ENCODE assay signal across 28 cellular contexts in the genomic region with DNA sequence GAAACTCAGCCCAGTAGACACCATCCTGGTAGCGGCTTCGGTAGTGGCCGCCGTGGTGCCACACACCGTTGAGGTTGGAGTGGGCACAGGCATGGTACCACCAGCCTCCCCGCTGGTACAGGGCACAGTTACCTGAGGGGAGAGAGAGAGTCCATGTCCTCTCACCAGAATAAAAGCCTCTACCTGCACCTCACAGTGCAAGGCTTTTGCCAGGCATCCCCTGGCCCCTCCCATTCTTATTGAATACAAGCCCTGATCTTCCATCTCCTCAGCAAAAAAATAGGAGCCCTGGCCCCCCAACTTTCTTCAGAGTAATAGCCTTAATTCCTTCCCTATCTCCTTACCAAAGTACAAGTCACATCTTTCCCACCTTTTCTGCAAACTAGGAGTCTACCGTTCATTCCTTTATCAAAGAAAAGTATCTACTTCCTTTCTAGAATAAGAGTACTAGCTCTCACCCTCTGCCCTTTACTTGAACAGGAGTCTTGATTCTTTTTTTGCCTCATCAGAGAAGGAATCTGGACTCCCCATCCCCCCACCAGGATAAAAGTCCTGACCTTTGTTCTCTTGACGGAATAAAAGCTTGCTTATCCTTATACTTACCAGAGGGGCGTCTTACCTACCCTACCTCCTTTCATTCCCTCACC. TPM values are rescaled to one million over a fixed set of nuclear protein-coding genes. Genes with fewer than 3 reads are reported as not detected.
DNase-seq lines count a peak whose midpoint lies in the region; ATAC-seq, FAIRE-seq and TF ChIP-seq lines count a peak whose summit lies in the region.
"Had no signal": no experiment of that assay in that cellular context is flagged by ENCODE, and none has a peak within 500 bp of the region (broad histone marks: within the 10 kb centered on the region; RNA-seq: fewer than 3 reads in every experiment).

No MANE protein-coding gene starts in this region.

- H3K4me3 Mint-ChIP-seq in activated T-cell treated with anti-CD3 and anti-CD28 coated beads, Interleukin-2, amount 50 U/mL, for 72 hours = no peak overlapping the region
- H3K4me3 Mint-ChIP-seq: activated CD8-positive, alpha-beta T cell treated with anti-CD3 and anti-CD28 coated beads, Interleukin-2, amount 10 ng/mL, durations not matched to agents 7 days and 5 days; GM23338; type B pancreatic cell had no signal

- peak overlapping the region; percentile 68 for H2BK120ac ChIP-seq in neuronal stem cell (ENCODE audit: low read depth, low read length)

- no peak for DNase-seq in activated T-cell treated with anti-CD3 and anti-CD28 coated beads, Interleukin-2, amount 50 U/mL, for 72 hours
- no peak for DNase-seq in activated T-cell treated with anti-CD3 and anti-CD28 coated beads for 4 hours
- peak; percentile 16 for DNase-seq in H7
- no peak for DNase-seq in K562 (ENCODE audit: extremely low read depth in 1 of 4, low spot score in 3 of 4)
- no peak for DNase-seq in neuronal stem cell (ENCODE audit: low spot score)
- DNase-seq in GM19238 (ENCODE audit: insufficient read length, low spot score) = no peak
- DNase-seq in RCC 7860 (ENCODE audit: low spot score) = no peak
- DNase-seq: activated CD8-positive, alpha-beta T cell treated with anti-CD3 and anti-CD28 coated beads, Interleukin-2, amount 10 ng/mL, durations not matched to agents 7 days and 5 days; AML-193; DMS53; effector memory CD4-positive, alpha-beta T cell; foreskin fibroblast; GF-D8; heart left ventricle; kidney glomerular epithelial cell; NCI-H1092 treated with DMSO at 0.1 percent for 48 hours; NCI-H1930 had no signal

- FAIRE-seq in K562 (lab: Jason Lieb, UNC) (no peak), RCC 7860 (lab: Jason Lieb, UNC) (no peak)
- FAIRE-seq: A204.1, bronchial epithelial cell, colon had no signal

- no peak for TF ChIP-seq RAD21 in K562 (CRISPR knock-in tag; conservative IDR thresholded peaks at IDR 0.05 in 1 of 2, IDR thresholded peaks at IDR 0.05 in 1 of 2)

- H4K8ac ChIP-seq in neuronal stem cell (ENCODE audit: low read depth, low read length) = no peak overlapping the region

- no peak overlapping the region for H4K91ac ChIP-seq in neuronal stem cell (ENCODE audit: low read depth, low read length, poor library complexity)

- H4K20me1 ChIP-seq in K562 (replicated peaks; ENCODE audit: control insufficient read depth, insufficient read depth, low read length) = peaks cover 3% of the 10 kb centered on the region; the same call in 1 of the 2 replicates

- in situ Hi-C loops in K562 (cut with MboI) = no loop called here

- no TSS peak for BruUV-seq in K562 (replicated peaks; lab: Mats Ljungman, UMichigan)

- no peak for TF ChIP-seq POLR2A in K562 (conservative IDR thresholded peaks at IDR 0.05)

- no peak for TF ChIP-seq CTCF in K562 (IDR thresholded peaks at IDR 0.05 in 2 of 3, conservative IDR thresholded peaks at IDR 0.05 in 1 of 3; ENCODE audit: insufficient read depth in 2 of 3, low read depth in 1 of 3, low read length in 3 of 3)

- intact Hi-C loops in K562 (cut with micrococcal nuclease) = no loop called here

- peak overlapping the region; percentile 29 for H3K4ac ChIP-seq in neuronal stem cell (ENCODE audit: low read length)

- H3K27ac Mint-ChIP-seq in activated T-cell treated with anti-CD3 and anti-CD28 coated beads, Interleukin-2, amount 50 U/mL, for 72 hours = peak overlapping the region; percentile 17
- H3K27ac Mint-ChIP-seq: GM23338, type B pancreatic cell had no signal

- H3K9me1 ChIP-seq in K562 (ENCODE audit: control insufficient read depth, insufficient read depth, low read length) = no peaks in the 10 kb centered on the region

- peaks cover 18% of the 10 kb centered on the region for H3K27me3 ChIP-seq in H7 (ENCODE audit: control insufficient read depth, insufficient read depth, low read length)
- H3K27me3 ChIP-seq in K562 (ENCODE audit: control insufficient read depth in 2 of 2, insufficient read depth in 2 of 2, low read length in 2 of 2) = no peaks in the 10 kb centered on the region
- peaks cover 0 to 24% (median 0%) of the 10 kb centered on the region in 3 experiments for H3K27me3 ChIP-seq in neuronal stem cell (ENCODE audit: control insufficient read depth in 3 of 3, insufficient read depth in 3 of 3, low read depth in 1 of 3, low read length in 3 of 3)
- H3K27me3 ChIP-seq: heart left ventricle had no signal

- no peaks in the 10 kb centered on the region for H3K9me3 Mint-ChIP-seq in activated T-cell treated with anti-CD3 and anti-CD28 coated beads, Interleukin-2, amount 50 U/mL, for 72 hours
- H3K9me3 Mint-ChIP-seq: GM23338, type B pancreatic cell had no signal

- H3K36me3 Mint-ChIP-seq in activated T-cell treated with anti-CD3 and anti-CD28 coated beads, Interleukin-2, amount 50 U/mL, for 72 hours (ENCODE audit: insufficient read depth in 2 of 2) = peaks cover 5 to 11% of the 10 kb centered on the region in 2 donors

- no peak overlapping the region for H2BK15ac ChIP-seq in neuronal stem cell (ENCODE audit: low read length)

- no peak overlapping the region for H2BK12ac ChIP-seq in neuronal stem cell (ENCODE audit: low read length)

- H3K23ac ChIP-seq in neuronal stem cell (ENCODE audit: low read depth, low read length, poor library complexity) = peak overlapping the region; percentile 69

- peak overlapping the region; percentile 29; the same call in 1 of the 3 replicates for H3K27ac ChIP-seq in K562 (ENCODE audit: extremely low read depth, low read depth, low read length)
- no peak overlapping the region for H3K27ac ChIP-seq in neuronal stem cell (replicated peaks; ENCODE audit: low read length)
- H3K27ac ChIP-seq: heart left ventricle, parathyroid adenoma had no signal

- no peak for TF ChIP-seq EP300 in K562 (IDR thresholded peaks at IDR 0.05; ENCODE audit: low read length)

- H3K4me3 ChIP-seq in H7 (ENCODE audit: insufficient read depth, low read depth, low read length) (no peak overlapping the region), K562 (no peak overlapping the region), neuronal stem cell (ENCODE audit: low read length in 2 of 2) (no peak overlapping the region)
- H3K4me3 ChIP-seq: GM23338, heart left ventricle, lung, smooth muscle cell had no signal

- H2AK5ac ChIP-seq in neuronal stem cell (ENCODE audit: low read depth, low read length) = peak overlapping the region; percentile 58

- H3K4me2 ChIP-seq in K562 (ENCODE audit: insufficient read depth, low read length) (peak overlapping the region; percentile 38; the same call in 1 of the 2 replicates), neuronal stem cell (ENCODE audit: insufficient read depth, low read length, poor library complexity, severe bottlenecking) (no peak overlapping the region)
- H3K4me2 ChIP-seq: GM23338, smooth muscle cell had no signal

- H3K79me1 ChIP-seq in neuronal stem cell (ENCODE audit: low read depth, low read length) = no peaks in the 10 kb centered on the region

- ATAC-seq in activated T-cell treated with anti-CD3 and anti-CD28 coated beads, Interleukin-2, amount 50 U/mL, for 72 hours (replicated peaks in 1 of 2) = no peak
- ATAC-seq in K562 (no peak), HG02852 (IDR thresholded peaks at IDR 0.05; ENCODE audit: unreplicated experiment) (no peak)
- ATAC-seq: activated CD8-positive, alpha-beta T cell treated with anti-CD3 and anti-CD28 coated beads, Interleukin-2, amount 10 ng/mL, durations not matched to agents 7 days and 5 days; esophagus mucosa; GM23338; heart left ventricle had no signal

- H3K4me1 ChIP-seq in K562 (replicated peaks in 1 of 2; ENCODE audit: control insufficient read depth in 2 of 2, insufficient read depth in 2 of 2, low read length in 2 of 2) (peaks cover 24 to 46% of the 10 kb centered on the region in 2 experiments), neuronal stem cell (ENCODE audit: control insufficient read depth in 2 of 2, insufficient read depth in 1 of 2, low read depth in 1 of 2, low read length in 2 of 2) (peaks cover 0 to 3% of the 10 kb centered on the region in 2 donors)
- H3K4me1 ChIP-seq: parathyroid adenoma had no signal

- H3K9ac ChIP-seq in K562 (ENCODE audit: insufficient read depth in 1 of 2, low read depth in 2 of 2, low read length in 2 of 2) = peak overlapping the region in 1 of 2 experiments; percentile 22; a peak in 2 of 4 replicates
- no peak overlapping the region for H3K9ac ChIP-seq in neuronal stem cell (ENCODE audit: low read depth, low read length, poor library complexity)
- H3K9ac ChIP-seq: parathyroid adenoma had no signal

- H2AFZ ChIP-seq in K562 (ENCODE audit: low read depth, low read length) (no peak overlapping the region), neuronal stem cell (ENCODE audit: low read length) (no peak overlapping the region)
- H2AFZ ChIP-seq: GM23338, parathyroid adenoma had no signal

- no peaks in the 10 kb centered on the region for H3K27me3 Mint-ChIP-seq in activated T-cell treated with anti-CD3 and anti-CD28 coated beads, Interleukin-2, amount 50 U/mL, for 72 hours (ENCODE audit: low read depth)

- H2BK5ac ChIP-seq in neuronal stem cell (ENCODE audit: low read length) = no peak overlapping the region

- H3K9me3 ChIP-seq in K562 (replicated peaks; ENCODE audit: control insufficient read depth, insufficient read depth, low read depth, low read length) (no peaks in the 10 kb centered on the region), neuronal stem cell (replicated peaks in 1 of 2; ENCODE audit: control insufficient read depth in 2 of 2, insufficient read depth in 1 of 2, low read depth in 1 of 2, low read length in 2 of 2) (peaks cover 5 to 7% of the 10 kb centered on the region in 2 donors)

- H3K18ac ChIP-seq in neuronal stem cell (ENCODE audit: low read length) = no peak overlapping the region

- H3K36me3 ChIP-seq in H7 (replicated peaks; ENCODE audit: control insufficient read depth, insufficient read depth, low read length) (peaks cover 4% of the 10 kb centered on the region), K562 (ENCODE audit: control insufficient read depth, insufficient read depth, low read length) (no peaks in the 10 kb centered on the region; the same call in 2 of the 3 replicates), neuronal stem cell (replicated peaks in 1 of 2; ENCODE audit: control insufficient read depth in 2 of 2, insufficient read depth in 2 of 2, low read length in 2 of 2) (no peaks in the 10 kb centered on the region)

- no peaks in the 10 kb centered on the region for H3K79me2 ChIP-seq in K562 (ENCODE audit: control insufficient read depth, insufficient read depth, low read length)
- H3K79me2 ChIP-seq: parathyroid adenoma had no signal

- 62% methylated on average over 9 of the region's 9 CpGs for WGBS in K562 (ENCODE audit: insufficient coverage, low coverage, missing lambda C conversion rate)
- WGBS in neuronal stem cell (ENCODE audit: extremely low coverage in 2 of 2, insufficient read length in 2 of 2, insufficient replicate concordance in 1 of 2), 2 donors = no CpG with 5 or more reads among the region's 9 CpGs

- peaks cover 11% of the 10 kb centered on the region for H3K4me1 Mint-ChIP-seq in activated T-cell treated with anti-CD3 and anti-CD28 coated beads, Interleukin-2, amount 50 U/mL, for 72 hours (ENCODE audit: low read depth)
- H3K4me1 Mint-ChIP-seq: GM23338 had no signal

- H3K14ac ChIP-seq in neuronal stem cell (ENCODE audit: low read length) = no peak overlapping the region

- POLR2A ChIA-PET in K562 (lab: Yijun Ruan, JAX) = interaction anchor here (0.7 to 1.8 kb wide), 3 partner anchors 9 to 12 kb away, joined by 3 to 5 read pairs (median 3); no protein-coding TSS in a partner anchor

- CTCF ChIA-PET in K562 (lab: Yijun Ruan, JAX; ENCODE audit: low intra/inter-chr PET ratio) = no interaction called here

RNA-seq across cellular contexts. Expression of a gene that starts 6.7 kb away (rescaled TPM):
- 10 to 100 TPM; 55.0 to 70.4 TPM for total RNA-seq in activated T-cell treated with anti-CD3 and anti-CD28 coated beads, Interleukin-2, amount 50 U/mL, for 72 hours
- total RNA-seq in H7 (2014; rRNA removed; shearing (Covaris generic)) = 14.4 and 20.4 TPM in 2 replicates
- 31.5 and 78.2 TPM in 2 replicates for total RNA-seq in K562 (2011; cell fraction: chromatin; rRNA removed; ENCODE audit: low replicate concordance)
- 47.9 and 51.2 TPM in 2 replicates for total RNA-seq in K562 (2011; cell fraction: nucleolus; rRNA removed)
- 41.4 and 44.2 TPM in 2 replicates for total RNA-seq in K562 (2011; cell fraction: nucleoplasm; rRNA removed)
- total RNA-seq in K562 (2014; rRNA removed) = 13.0 and 16.6 TPM in 2 replicates
- total RNA-seq in K562 (2014; rRNA removed; fragmentation: Illumina TruSeq; extraction: Trizol) = 5.8 and 6.4 TPM in 2 replicates
- total RNA-seq in K562 (2015; rRNA removed; fragmentation: Illumina TruSeq; extraction: Trizol) = 6.8 and 7.5 TPM in 2 replicates
- total RNA-seq in K562 (2021) = 15.1 and 16.4 TPM in 2 replicates
- 10.5 and 13.7 TPM in 2 replicates for polyA plus RNA-seq in K562 (2011; rRNA removed)
- 9.5 and 19.0 TPM in 2 replicates for polyA plus RNA-seq in K562 (2011; cell fraction: cytosol; rRNA removed)
- polyA plus RNA-seq in K562 (2011; cell fraction: nucleus; rRNA removed) = 60.4 and 126 TPM in 2 replicates
- 13.8 and 24.0 TPM in 2 replicates for polyA plus RNA-seq in K562 (2012)
- 14.1 and 16.8 TPM in 2 replicates for polyA plus RNA-seq in K562 (2014; fragmentation: Illumina TruSeq; extraction: Trizol)
- 1 to 10 TPM; 1.5 to 2.6 TPM for polyA plus RNA-seq in K562 (2014; fragmentation: Nextera tagmentation; extraction: Ambion mirVana)
- polyA plus RNA-seq in K562 (2014; rRNA removed) = 22.6 and 25.7 TPM in 2 replicates
- polyA minus RNA-seq in K562 (2011; rRNA and poly(A)+ RNA removed) = 3.4 and 7.6 TPM in 2 replicates
- 3.1 and 3.3 TPM in 2 replicates for polyA minus RNA-seq in K562 (2011; cell fraction: cytosol; rRNA and poly(A)+ RNA removed)
- 10.0 and 21.1 TPM in 2 replicates for polyA minus RNA-seq in K562 (2011; cell fraction: nucleus; rRNA and poly(A)+ RNA removed)
- polyA plus RNA-seq in neuronal stem cell (2013, experiment 1 of 2) = 0.77 TPM
- polyA plus RNA-seq in neuronal stem cell (2013, experiment 2 of 2) = 0.71 TPM

RNA-seq across cellular contexts. Expression of a gene that starts 9.7 kb away (rescaled TPM):
- total RNA-seq in activated T-cell treated with anti-CD3 and anti-CD28 coated beads, Interleukin-2, amount 50 U/mL, for 72 hours = 10 to 100 TPM; 13.2 to 17.6 TPM
- total RNA-seq in H7 (2014; rRNA removed; shearing (Covaris generic)) = 0.15 TPM in 1 of 2 replicates, not detected in the other
- total RNA-seq in K562 (2011; cell fraction: chromatin; rRNA removed; ENCODE audit: low replicate concordance) = 0.81 and 2.5 TPM in 2 replicates
- 1.8 and 3.0 TPM in 2 replicates for total RNA-seq in K562 (2011; cell fraction: nucleolus; rRNA removed)
- total RNA-seq in K562 (2011; cell fraction: nucleoplasm; rRNA removed) = 1.6 and 2.9 TPM in 2 replicates
- total RNA-seq in K562 (2014; rRNA removed) = 0.86 and 2.1 TPM in 2 replicates
- 0.38 and 0.58 TPM in 2 replicates for total RNA-seq in K562 (2014; rRNA removed; fragmentation: Illumina TruSeq; extraction: Trizol)
- total RNA-seq in K562 (2015; rRNA removed; fragmentation: Illumina TruSeq; extraction: Trizol) = 0.23 and 0.36 TPM in 2 replicates
- total RNA-seq in K562 (2021) = 0.42 and 0.58 TPM in 2 replicates
- 0.54 and 0.83 TPM in 2 replicates for polyA plus RNA-seq in K562 (2011; rRNA removed)
- polyA plus RNA-seq in K562 (2011; cell fraction: cytosol; rRNA removed) = 0.66 and 1.6 TPM in 2 replicates
- polyA plus RNA-seq in K562 (2011; cell fraction: nucleus; rRNA removed) = 1.4 and 4.2 TPM in 2 replicates
- polyA plus RNA-seq in K562 (2012) = 0.51 and 0.70 TPM in 2 replicates
- polyA plus RNA-seq in K562 (2014; fragmentation: Illumina TruSeq; extraction: Trizol) = 0.22 and 0.43 TPM in 2 replicates
- polyA plus RNA-seq in K562 (2014; fragmentation: Nextera tagmentation; extraction: Ambion mirVana) = not detected
- 0.31 and 0.97 TPM in 2 replicates for polyA plus RNA-seq in K562 (2014; rRNA removed)
- 0.09 and 0.21 TPM in 2 replicates for polyA minus RNA-seq in K562 (2011; rRNA and poly(A)+ RNA removed)
- polyA minus RNA-seq in K562 (2011; cell fraction: cytosol; rRNA and poly(A)+ RNA removed) = 1.4 TPM in 1 of 2 replicates, not detected in the other
- polyA minus RNA-seq in K562 (2011; cell fraction: nucleus; rRNA and poly(A)+ RNA removed) = 0.33 and 1.8 TPM in 2 replicates
- polyA plus RNA-seq in neuronal stem cell (2013, experiment 1 of 2) = not detected
- polyA plus RNA-seq in neuronal stem cell (2013, experiment 2 of 2) = not detected
- total RNA-seq: esophagus mucosa, GM23338 had no signal
- polyA plus RNA-seq: GM23338, neural cell had no signal

RNA-seq across cellular contexts. Expression of a gene that starts 13.4 kb away (rescaled TPM):
- total RNA-seq in activated T-cell treated with anti-CD3 and anti-CD28 coated beads, Interleukin-2, amount 50 U/mL, for 72 hours = 100 to 1,000 TPM; 106 to 117 TPM
- total RNA-seq in H7 (2014; rRNA removed; shearing (Covaris generic)) = 52.9 and 54.4 TPM in 2 replicates
- 43.7 and 158 TPM in 2 replicates for total RNA-seq in K562 (2011; cell fraction: chromatin; rRNA removed; ENCODE audit: low replicate concordance)
- total RNA-seq in K562 (2011; cell fraction: nucleolus; rRNA removed) = 136 and 158 TPM in 2 replicates
- 72.6 and 76.3 TPM in 2 replicates for total RNA-seq in K562 (2011; cell fraction: nucleoplasm; rRNA removed)
- total RNA-seq in K562 (2014; rRNA removed) = 111 and 141 TPM in 2 replicates
- total RNA-seq in K562 (2014; rRNA removed; fragmentation: Illumina TruSeq; extraction: Trizol) = 21.1 and 29.3 TPM in 2 replicates
- 76.2 and 78.6 TPM in 2 replicates for total RNA-seq in K562 (2015; rRNA removed; fragmentation: Illumina TruSeq; extraction: Trizol)
- 113 and 122 TPM in 2 replicates for total RNA-seq in K562 (2021)
- 43.2 and 54.4 TPM in 2 replicates for polyA plus RNA-seq in K562 (2011; rRNA removed)
- polyA plus RNA-seq in K562 (2011; cell fraction: cytosol; rRNA removed) = 55.0 and 104 TPM in 2 replicates
- polyA plus RNA-seq in K562 (2011; cell fraction: nucleus; rRNA removed) = 120 and 211 TPM in 2 replicates
- 52.6 and 75.7 TPM in 2 replicates for polyA plus RNA-seq in K562 (2012)
- polyA plus RNA-seq in K562 (2014; fragmentation: Illumina TruSeq; extraction: Trizol) = 59.1 and 66.9 TPM in 2 replicates
- 1 to 10 TPM; 2.2 to 4.9 TPM for polyA plus RNA-seq in K562 (2014; fragmentation: Nextera tagmentation; extraction: Ambion mirVana)
- 129 TPM in 2 replicates for polyA plus RNA-seq in K562 (2014; rRNA removed)
- 26.1 and 49.0 TPM in 2 replicates for polyA minus RNA-seq in K562 (2011; rRNA and poly(A)+ RNA removed)
- 66.1 and 69.2 TPM in 2 replicates for polyA minus RNA-seq in K562 (2011; cell fraction: cytosol; rRNA and poly(A)+ RNA removed)
- polyA minus RNA-seq in K562 (2011; cell fraction: nucleus; rRNA and poly(A)+ RNA removed) = 65.4 and 68.5 TPM in 2 replicates
- 16.9 TPM for polyA plus RNA-seq in neuronal stem cell (2013, experiment 1 of 2)
- polyA plus RNA-seq in neuronal stem cell (2013, experiment 2 of 2) = 18.4 TPM

RNA-seq across cellular contexts. Expression of a gene that starts 18.7 kb away (rescaled TPM):
- 10 to 100 TPM; 65.4 to 73.9 TPM for total RNA-seq in activated T-cell treated with anti-CD3 and anti-CD28 coated beads, Interleukin-2, amount 50 U/mL, for 72 hours
- total RNA-seq in H7 (2014; rRNA removed; shearing (Covaris generic)) = 0.87 and 6.2 TPM in 2 replicates
- total RNA-seq in K562 (2011; cell fraction: chromatin; rRNA removed; ENCODE audit: low replicate concordance) = 7.8 and 42.3 TPM in 2 replicates
- 18.0 and 23.8 TPM in 2 replicates for total RNA-seq in K562 (2011; cell fraction: nucleolus; rRNA removed)
- 12.8 and 19.6 TPM in 2 replicates for total RNA-seq in K562 (2011; cell fraction: nucleoplasm; rRNA removed)
- total RNA-seq in K562 (2014; rRNA removed) (1.5 and 3.2 TPM in 2 replicates), K562 (2014; rRNA removed; fragmentation: Illumina TruSeq; extraction: Trizol) (1.4 and 1.5 TPM in 2 replicates), K562 (2015; rRNA removed; fragmentation: Illumina TruSeq; extraction: Trizol) (4.6 TPM in 2 replicates), K562 (2021) (10.1 and 10.2 TPM in 2 replicates)
- polyA plus RNA-seq in K562 (2011; rRNA removed) (2.4 and 6.5 TPM in 2 replicates), K562 (2014; fragmentation: Illumina TruSeq; extraction: Trizol) (1.5 and 2.1 TPM in 2 replicates), K562 (2014; fragmentation: Nextera tagmentation; extraction: Ambion mirVana) (under 1 TPM; 0.03 to 0.07 TPM), K562 (2014; rRNA removed) (4.5 and 5.9 TPM in 2 replicates)
- 5.8 and 7.6 TPM in 2 replicates for polyA plus RNA-seq in K562 (2011; cell fraction: cytosol; rRNA removed)
- 9.8 and 12.6 TPM in 2 replicates for polyA plus RNA-seq in K562 (2011; cell fraction: nucleus; rRNA removed)
- polyA plus RNA-seq in K562 (2012) = 6.2 and 11.6 TPM in 2 replicates
- 1.5 and 1.9 TPM in 2 replicates for polyA minus RNA-seq in K562 (2011; rRNA and poly(A)+ RNA removed)
- 2.6 and 7.6 TPM in 2 replicates for polyA minus RNA-seq in K562 (2011; cell fraction: cytosol; rRNA and poly(A)+ RNA removed)
- 3.8 and 4.9 TPM in 2 replicates for polyA minus RNA-seq in K562 (2011; cell fraction: nucleus; rRNA and poly(A)+ RNA removed)
- 4.2 TPM for polyA plus RNA-seq in neuronal stem cell (2013, experiment 1 of 2)
- polyA plus RNA-seq in neuronal stem cell (2013, experiment 2 of 2) = 3.9 TPM

RNA-seq across cellular contexts. Expression of a gene that starts 26.9 kb away (rescaled TPM):
- total RNA-seq in activated T-cell treated with anti-CD3 and anti-CD28 coated beads, Interleukin-2, amount 50 U/mL, for 72 hours = 100 to 1,000 TPM; 277 to 278 TPM
- 354 and 376 TPM in 2 replicates for total RNA-seq in H7 (2014; rRNA removed; shearing (Covaris generic))
- 149 and 492 TPM in 2 replicates for total RNA-seq in K562 (2011; cell fraction: chromatin; rRNA removed; ENCODE audit: low replicate concordance)
- total RNA-seq in K562 (2011; cell fraction: nucleolus; rRNA removed) = 401 and 445 TPM in 2 replicates
- total RNA-seq in K562 (2011; cell fraction: nucleoplasm; rRNA removed) = 251 and 254 TPM in 2 replicates
- total RNA-seq in K562 (2014; rRNA removed) = 496 and 567 TPM in 2 replicates
- total RNA-seq in K562 (2014; rRNA removed; fragmentation: Illumina TruSeq; extraction: Trizol) = 180 and 183 TPM in 2 replicates
- 303 and 312 TPM in 2 replicates for total RNA-seq in K562 (2015; rRNA removed; fragmentation: Illumina TruSeq; extraction: Trizol)
- total RNA-seq in K562 (2021) = 388 and 395 TPM in 2 replicates
- polyA plus RNA-seq in K562 (2011; rRNA removed) = 119 and 135 TPM in 2 replicates
- 195 and 287 TPM in 2 replicates for polyA plus RNA-seq in K562 (2011; cell fraction: cytosol; rRNA removed)
- polyA plus RNA-seq in K562 (2011; cell fraction: nucleus; rRNA removed) = 588 and 868 TPM in 2 replicates
- polyA plus RNA-seq in K562 (2012) = 313 and 327 TPM in 2 replicates
- 338 and 435 TPM in 2 replicates for polyA plus RNA-seq in K562 (2014; fragmentation: Illumina TruSeq; extraction: Trizol)
- polyA plus RNA-seq in K562 (2014; fragmentation: Nextera tagmentation; extraction: Ambion mirVana) = 10 to 100 TPM; 35.3 to 53.8 TPM
- polyA plus RNA-seq in K562 (2014; rRNA removed) = 299 and 361 TPM in 2 replicates
- 37.8 and 59.9 TPM in 2 replicates for polyA minus RNA-seq in K562 (2011; rRNA and poly(A)+ RNA removed)
- polyA minus RNA-seq in K562 (2011; cell fraction: cytosol; rRNA and poly(A)+ RNA removed) = 98.8 and 105 TPM in 2 replicates
- 95.6 and 97.2 TPM in 2 replicates for polyA minus RNA-seq in K562 (2011; cell fraction: nucleus; rRNA and poly(A)+ RNA removed)
- polyA plus RNA-seq in neuronal stem cell (2013, experiment 1 of 2) = 165 TPM
- polyA plus RNA-seq in neuronal stem cell (2013, experiment 2 of 2) = 159 TPM
